In genomic region chr3:57019057-57019456, GRCh38 we compare ENCODE assay signal across 23 cellular contexts.
DNase-seq lines count a peak whose midpoint lies in the region; ATAC-seq and TF ChIP-seq lines count a peak whose summit lies in the region.
"Had no signal": no experiment of that assay in that cellular context is flagged by ENCODE, and none has a peak within 500 bp of the region (broad histone marks: within the 10 kb centered on the region; RNA-seq: fewer than 3 reads in every experiment).

No MANE protein-coding gene starts in this region.

- no peak for TF ChIP-seq CTCF in GM10266 (IDR thresholded peaks at IDR 0.05; ENCODE audit: control insufficient read depth, insufficient read depth, low read depth, missing control alignments)

- DNase-seq in GM10266 (ENCODE audit: extremely low spot score) (peak; percentile 51), left kidney (ENCODE audit: low read depth, low spot score) (peak; percentile 79), inferior parietal cortex (ENCODE audit: extremely low spot score) (no peak), NCI-H2081 treated with DMSO at 0.1 percent for 48 hours (lab: John Stamatoyannopoulos, UW) (no peak)
- DNase-seq: activated CD4-positive, alpha-beta memory T cell treated with anti-CD3 and anti-CD28 coated beads, Interleukin-2, amount 10 ng/mL, durations not matched to agents 7 days and 5 days; activated CD4-positive, alpha-beta T cell treated with anti-CD3 and anti-CD28 coated beads for 1 hour; anterior cingulate cortex; colonic mucosa; effector CD8-positive, alpha-beta T cell; HCEC 1CT; head of caudate nucleus; kidney glomerular epithelial cell; NCI-H1092 treated with DMSO at 0.1 percent for 48 hours; NCI-H187; NCI-H2227 treated with DMSO at 0.1 percent for 48 hours; NCI-H69; ovary; stimulated activated CD4-positive, alpha-beta T cell treated with anti-CD3 and anti-CD28 coated beads, Interleukin-2, amount 100 ng/mL, for 24 hours; trophoblast cell had no signal

- ATAC-seq in GM19463 (IDR thresholded peaks at IDR 0.05; ENCODE audit: unreplicated experiment) (peak; percentile 61), HG03571 (IDR thresholded peaks at IDR 0.05; ENCODE audit: unreplicated experiment) (peak; percentile 64), HG03457 (IDR thresholded peaks at IDR 0.05; ENCODE audit: unreplicated experiment) (no peak), GM18505 (IDR thresholded peaks at IDR 0.05; ENCODE audit: unreplicated experiment) (no peak)

- no peak for TF ChIP-seq POLR2A in GM18505 (IDR thresholded peaks at IDR 0.05; ENCODE audit: borderline replicate concordance, extremely low read depth, insufficient read depth, insufficient read length)

Comparison
In these comparisons a context has a peak if more than half of its experiments do, and no peak if none do; other contexts are left out.
1. DNase-seq: peak in GM10266 (single experiment) and left kidney (single experiment); none in inferior parietal cortex (single experiment) and NCI-H2081 treated with DMSO at 0.1 percent for 48 hours (single experiment).
2. ATAC-seq: peak in GM19463 (single experiment) and HG03571 (single experiment); none in HG03457 (single experiment) and GM18505 (single experiment).